Comparison of ENCODE assay signal across 1 cellular context in genomic region chr5:8059337-8059736, GRCh38.
TF ChIP-seq lines count a peak whose summit lies in the region.

No MANE protein-coding gene starts in this region.

TF ChIP-seq in GM23338, 12 proteins besides CTCF, POLR2A, EP300 and RAD21 (continued from another document):
- no peak for TF ChIP-seq ZNF462 (CRISPR knock-in tag; IDR thresholded peaks at IDR 0.05)
- TF ChIP-seq JUNB (IDR thresholded peaks at IDR 0.05; ENCODE audit: unreplicated experiment), result no peak
- TF ChIP-seq STAT1 (IDR thresholded peaks at IDR 0.05; ENCODE audit: unreplicated experiment), result no peak
- no peak for TF ChIP-seq CREB1 (CRISPR knock-in tag; IDR thresholded peaks at IDR 0.05; ENCODE audit: low read depth)
- no peak for TF ChIP-seq ZNF114 (CRISPR knock-in tag; IDR thresholded peaks at IDR 0.05)
- no peak for TF ChIP-seq NANOG (IDR thresholded peaks at IDR 0.05; ENCODE audit: borderline replicate concordance)
- TF ChIP-seq REST (IDR thresholded peaks at IDR 0.05; ENCODE audit: unreplicated experiment), result no peak
